In genomic region chr21:27466175-27466574, GRCh38 we compare ENCODE assay signal across 24 cellular contexts.
DNase-seq lines count a peak whose midpoint lies in the region; ATAC-seq, FAIRE-seq and TF ChIP-seq lines count a peak whose summit lies in the region.
"Had no signal": no experiment of that assay in that cellular context is flagged by ENCODE, and none has a peak within 500 bp of the region (broad histone marks: within the 10 kb centered on the region; RNA-seq: fewer than 3 reads in every experiment).

No MANE protein-coding gene starts in this region.

- FAIRE-seq in H1 (lab: Jason Lieb, UNC), result no peak
- FAIRE-seq: GM12891, HTR-8/SVneo had no signal

- TF ChIP-seq EP300 in H1 (IDR thresholded peaks at IDR 0.05; ENCODE audit: borderline replicate concordance in 1 of 2, low read depth in 2 of 2, low read length in 2 of 2), result no peak

- no peak overlapping the region for H2BK15ac ChIP-seq in H1 (ENCODE audit: low read length)

- H2AFZ ChIP-seq in GM23338, result 0 out of 2 replicates have a peak overlapping the region, but pooled peaks have one; percentile 16
- H2AFZ ChIP-seq in H1 (ENCODE audit: low read length), result 0 out of 2 replicates have a peak overlapping the region, but pooled peaks have one; percentile 42
- peak overlapping the region; percentile 50 for H2AFZ ChIP-seq in osteoblast (ENCODE audit: low read length)

- no peak overlapping the region for H3K4me3 Mint-ChIP-seq in GM23338
- H3K4me3 Mint-ChIP-seq in activated T-helper 1 cell treated with anti-CD3 and anti-CD28 coated beads, Interleukin-12 subunit alpha, Interleukin-12 subunit beta, Interleukin-2, Interleukin-4 antibody, amounts not matched to agents 30 ng/mL and 10 ng/mL and 1 ng/mL, durations not matched to agents 14 hours and 24 hours and 36 hours, result no peak overlapping the region
- H3K4me3 Mint-ChIP-seq: activated B cell treated with CpG ODN at 0.5 μM for 24 hours; stimulated activated naive CD8-positive, alpha-beta T cell treated with anti-CD3 and anti-CD28 coated beads, Interleukin-15, amount 100 ng/mL, for 72 hours had no signal

- no peaks in the 10 kb centered on the region for H4K20me1 ChIP-seq in GM23338 (replicated peaks; ENCODE audit: insufficient read depth)
- no peaks in the 10 kb centered on the region for H4K20me1 ChIP-seq in H1 (replicated peaks in 1 of 2; ENCODE audit: control insufficient read depth in 1 of 2, insufficient read depth in 2 of 2, low read length in 2 of 2)
- H4K20me1 ChIP-seq in osteoblast (ENCODE audit: insufficient read depth, low read length), result no peaks in the 10 kb centered on the region

- no peak overlapping the region for H3K4ac ChIP-seq in H1 (replicated peaks; ENCODE audit: insufficient read length, low read depth, low read length)

- intact Hi-C loops in psoas muscle (cut with DNase I), result no loop called here
- intact Hi-C loops in activated T-helper 1 cell treated with anti-CD3 and anti-CD28 coated beads, Interleukin-12 subunit alpha, Interleukin-12 subunit beta, Interleukin-2, Interleukin-4 antibody, amounts not matched to agents 30 ng/mL and 10 ng/mL and 1 ng/mL, durations not matched to agents 14 hours and 24 hours and 36 hours (cut with micrococcal nuclease), result no loop called here

- H3F3A ChIP-seq in GM23338 (replicated peaks; ENCODE audit: low read depth), result no peaks in the 10 kb centered on the region

- H3K79me1 ChIP-seq in H1 (ENCODE audit: low read depth, low read length), result no peaks in the 10 kb centered on the region

- H2AK5ac ChIP-seq in H1 (ENCODE audit: low read depth, low read length), result no peak overlapping the region

- H3K23ac ChIP-seq in H1 (ENCODE audit: insufficient read length), result no peak overlapping the region

- H3K27ac Mint-ChIP-seq in GM23338, result no peak overlapping the region
- no peak overlapping the region for H3K27ac Mint-ChIP-seq in activated T-helper 1 cell treated with anti-CD3 and anti-CD28 coated beads, Interleukin-12 subunit alpha, Interleukin-12 subunit beta, Interleukin-2, Interleukin-4 antibody, amounts not matched to agents 30 ng/mL and 10 ng/mL and 1 ng/mL, durations not matched to agents 14 hours and 24 hours and 36 hours
- H3K27ac Mint-ChIP-seq: activated B cell treated with CpG ODN at 0.5 μM for 24 hours; stimulated activated naive CD8-positive, alpha-beta T cell treated with anti-CD3 and anti-CD28 coated beads, Interleukin-15, amount 100 ng/mL, for 72 hours had no signal

- H2BK20ac ChIP-seq in H1 (ENCODE audit: low read length), result no peak overlapping the region

- POLR2A ChIA-PET in H1 (lab: Charles Lee; ENCODE audit: partially characterized antibody), result no interaction called here

- H3K14ac ChIP-seq in H1 (ENCODE audit: insufficient read length), result no peak overlapping the region

- H3K27me3 ChIP-seq in GM23338 (ENCODE audit: insufficient read depth) (no peaks in the 10 kb centered on the region), H1 (replicated peaks in 1 of 4; ENCODE audit: control insufficient read depth in 3 of 4, extremely low read depth in 1 of 4, insufficient read depth in 3 of 4, low read length in 3 of 4) (no peaks in the 10 kb centered on the region), osteoblast (ENCODE audit: insufficient read depth, low read length) (no peaks in the 10 kb centered on the region), psoas muscle (ENCODE audit: insufficient read depth in 3 of 3, low read length in 2 of 3) (no peaks in the 10 kb centered on the region)
- H3K27me3 ChIP-seq: heart right ventricle, Peyer's patch, spleen, transverse colon had no signal

- H3K23me2 ChIP-seq in H1 (ENCODE audit: low read depth, low read length), result no peaks in the 10 kb centered on the region

- no peak overlapping the region for H2BK120ac ChIP-seq in H1 (replicated peaks; ENCODE audit: low read depth, low read length)

- H3K9me3 Mint-ChIP-seq in GM23338, result no peaks in the 10 kb centered on the region
- H3K9me3 Mint-ChIP-seq in activated T-helper 1 cell treated with anti-CD3 and anti-CD28 coated beads, Interleukin-12 subunit alpha, Interleukin-12 subunit beta, Interleukin-2, Interleukin-4 antibody, amounts not matched to agents 30 ng/mL and 10 ng/mL and 1 ng/mL, durations not matched to agents 14 hours and 24 hours and 36 hours, result peaks cover 7% of the 10 kb centered on the region
- H3K9me3 Mint-ChIP-seq: stimulated activated naive CD8-positive, alpha-beta T cell treated with anti-CD3 and anti-CD28 coated beads, Interleukin-15, amount 100 ng/mL, for 72 hours had no signal

- no peaks in the 10 kb centered on the region for H3K79me2 ChIP-seq in GM23338 (replicated peaks; ENCODE audit: insufficient read depth)
- no peaks in the 10 kb centered on the region for H3K79me2 ChIP-seq in H1 (ENCODE audit: control insufficient read depth in 1 of 2, insufficient read depth in 2 of 2, low read length in 2 of 2)
- no peaks in the 10 kb centered on the region for H3K79me2 ChIP-seq in osteoblast (ENCODE audit: insufficient read depth, low read length)

- H3K4me1 ChIP-seq in GM23338 (ENCODE audit: insufficient read depth), result no peaks in the 10 kb centered on the region
- no peaks in the 10 kb centered on the region for H3K4me1 ChIP-seq in H1 (replicated peaks in 1 of 4; ENCODE audit: control insufficient read depth in 3 of 4, insufficient read depth in 4 of 4, low read length in 3 of 4)
- H3K4me1 ChIP-seq in osteoblast (ENCODE audit: insufficient read depth, low read length), result no peaks in the 10 kb centered on the region
- H3K4me1 ChIP-seq in psoas muscle, result no peaks in the 10 kb centered on the region
- H3K4me1 ChIP-seq: heart right ventricle, Peyer's patch, spleen, transverse colon had no signal

- TF ChIP-seq RAD21 in H1 (IDR thresholded peaks at IDR 0.05 in 1 of 2, conservative IDR thresholded peaks at IDR 0.05 in 1 of 2; ENCODE audit: low read depth in 2 of 2, low read length in 2 of 2), result peak; percentile 45 to 55

- H3K4me2 ChIP-seq in GM23338 (no peak overlapping the region), H1 (ENCODE audit: insufficient read depth in 1 of 2, low read depth in 2 of 2, low read length in 2 of 2) (no peak overlapping the region), osteoblast (ENCODE audit: insufficient read depth, low read length) (no peak overlapping the region)

- H3K18ac ChIP-seq in H1 (ENCODE audit: extremely low read depth, low read length), result no peak overlapping the region

- no peaks in the 10 kb centered on the region; the same call in 1 of the 2 replicates for H3K9me2 ChIP-seq in GM23338 (ENCODE audit: insufficient read depth)

- H3K27ac ChIP-seq in GM23338 (ENCODE audit: low read depth) (no peak overlapping the region), H1 (ENCODE audit: low read depth, low read length) (no peak overlapping the region), osteoblast (ENCODE audit: low read depth, low read length) (no peak overlapping the region), psoas muscle (no peak overlapping the region)
- H3K27ac ChIP-seq: heart right ventricle, Peyer's patch, SK-N-MC, spleen, transverse colon had no signal

- CTCF ChIA-PET in H1 (lab: Charles Lee; ENCODE audit: partially characterized antibody), result interaction anchor here (0.7 to 1.4 kb wide), 5 partner anchors 9 to 151 kb away, joined by 3 to 4 read pairs (median 3); no protein-coding TSS in a partner anchor

- H4K91ac ChIP-seq in H1 (replicated peaks; ENCODE audit: insufficient read length, low read length), result no peak overlapping the region

- H3K4me1 Mint-ChIP-seq in GM23338, result no peaks in the 10 kb centered on the region
- H3K4me1 Mint-ChIP-seq in activated T-helper 1 cell treated with anti-CD3 and anti-CD28 coated beads, Interleukin-12 subunit alpha, Interleukin-12 subunit beta, Interleukin-2, Interleukin-4 antibody, amounts not matched to agents 30 ng/mL and 10 ng/mL and 1 ng/mL, durations not matched to agents 14 hours and 24 hours and 36 hours (ENCODE audit: low read depth), result no peaks in the 10 kb centered on the region
- H3K4me1 Mint-ChIP-seq: activated B cell treated with CpG ODN at 0.5 μM for 24 hours; stimulated activated naive CD8-positive, alpha-beta T cell treated with anti-CD3 and anti-CD28 coated beads, Interleukin-15, amount 100 ng/mL, for 72 hours had no signal

- H3K27me3 Mint-ChIP-seq in GM23338 (ENCODE audit: insufficient read depth, low read depth, poor library complexity), result peaks cover 2% of the 10 kb centered on the region
- H3K27me3 Mint-ChIP-seq in activated T-helper 1 cell treated with anti-CD3 and anti-CD28 coated beads, Interleukin-12 subunit alpha, Interleukin-12 subunit beta, Interleukin-2, Interleukin-4 antibody, amounts not matched to agents 30 ng/mL and 10 ng/mL and 1 ng/mL, durations not matched to agents 14 hours and 24 hours and 36 hours (ENCODE audit: insufficient read depth), result no peaks in the 10 kb centered on the region
- H3K27me3 Mint-ChIP-seq: activated B cell treated with CpG ODN at 0.5 μM for 24 hours; stimulated activated naive CD8-positive, alpha-beta T cell treated with anti-CD3 and anti-CD28 coated beads, Interleukin-15, amount 100 ng/mL, for 72 hours had no signal

- H4K5ac ChIP-seq in H1 (ENCODE audit: insufficient read length, low read depth, low read length), result no peak overlapping the region

- H3K36me3 Mint-ChIP-seq in GM23338 (ENCODE audit: low read depth), result no peaks in the 10 kb centered on the region
- H3K36me3 Mint-ChIP-seq in activated T-helper 1 cell treated with anti-CD3 and anti-CD28 coated beads, Interleukin-12 subunit alpha, Interleukin-12 subunit beta, Interleukin-2, Interleukin-4 antibody, amounts not matched to agents 30 ng/mL and 10 ng/mL and 1 ng/mL, durations not matched to agents 14 hours and 24 hours and 36 hours (ENCODE audit: low read depth), result no peaks in the 10 kb centered on the region

- H2BK5ac ChIP-seq in H1 (ENCODE audit: low read depth, low read length), result no peak overlapping the region

- no peak overlapping the region for H3K4me3 ChIP-seq in GM23338
- H3K4me3 ChIP-seq in H1 (ENCODE audit: extremely low read depth in 1 of 4, insufficient read depth in 2 of 4, low read depth in 3 of 4, low read length in 4 of 4), result no peak overlapping the region
- H3K4me3 ChIP-seq in osteoblast (ENCODE audit: insufficient read depth, low read length), result no peak overlapping the region
- no peak overlapping the region for H3K4me3 ChIP-seq in psoas muscle
- H3K4me3 ChIP-seq: heart right ventricle, Peyer's patch, SK-N-MC, spleen, transverse colon had no signal

- peak overlapping the region in 1 of 4 experiments; percentile 34; a peak in 1 of 7 replicates for H3K9ac ChIP-seq in H1 (replicated peaks in 1 of 4; ENCODE audit: extremely low read depth in 1 of 4, low read depth in 3 of 4, low read length in 3 of 4)

- TF ChIP-seq POLR2A in H1 (IDR thresholded peaks at IDR 0.05; ENCODE audit: control extremely low read depth in 1 of 2, low read depth in 2 of 2, low read length in 2 of 2), result no peak

- DNase-seq in GM23338 (ENCODE audit: low spot score) (peak; percentile 60), M059J (ENCODE audit: low read depth) (peak; percentile 56), H1 (ENCODE audit: low read depth in 1 of 2, low spot score in 2 of 2) (no peak), osteoblast (ENCODE audit: insufficient read length, low spot score, missing footprints) (no peak), psoas muscle (no peak)
- DNase-seq in effector CD4-positive, alpha-beta T cell, result no peak
- DNase-seq in activated T-helper 1 cell treated with anti-CD3 and anti-CD28 coated beads, Interleukin-12 subunit alpha, Interleukin-12 subunit beta, Interleukin-2, Interleukin-4 antibody, amounts not matched to agents 30 ng/mL and 10 ng/mL and 1 ng/mL, durations not matched to agents 14 hours and 24 hours and 36 hours (ENCODE audit: low spot score), result no peak
- DNase-seq: activated B cell treated with CpG ODN at 0.5 μM for 24 hours; activated CD4-positive, alpha-beta T cell treated with anti-CD3 and anti-CD28 coated beads, Interleukin-2, amount 50 U/mL, for 48 hours; cerebellar nuclear complex; effector memory CD4-positive, alpha-beta T cell; heart right ventricle; Karpas-422; NCI-H146; NCI-H2171; NCI-H69; Peyer's patch; spleen; stimulated activated CD4-positive, alpha-beta T cell treated with anti-CD3 and anti-CD28 coated beads, Interleukin-4, amount 100 ng/mL, for 24 hours; stimulated activated naive CD8-positive, alpha-beta T cell treated with anti-CD3 and anti-CD28 coated beads, Interleukin-15, amount 100 ng/mL, for 72 hours; transverse colon had no signal

- peak; percentile 63 to 88 for TF ChIP-seq CTCF in GM23338 (conservative IDR thresholded peaks at IDR 0.05; ENCODE audit: low read depth in 2 of 2)
- peak in 2 of 3 experiments; percentile 18 to 51; a peak in 2 of 4 replicates for TF ChIP-seq CTCF in H1 (IDR thresholded peaks at IDR 0.05; ENCODE audit: control extremely low read depth in 1 of 3, insufficient read depth in 1 of 3, low read depth in 1 of 3, low read length in 3 of 3)
- TF ChIP-seq CTCF in osteoblast (IDR thresholded peaks at IDR 0.05; ENCODE audit: extremely low read depth, low read depth, low read length), result peak; percentile 16
- TF ChIP-seq CTCF in psoas muscle (IDR thresholded peaks at IDR 0.05), result no peak

- ATAC-seq in GM23338, result no peak
- ATAC-seq in psoas muscle, result no peak
- ATAC-seq: heart right ventricle; stimulated activated naive CD8-positive, alpha-beta T cell treated with anti-CD3 and anti-CD28 coated beads, Interleukin-15, amount 100 ng/mL, for 72 hours had no signal

- no peaks in the 10 kb centered on the region for H3K9me3 ChIP-seq in H1 (ENCODE audit: insufficient read depth in 2 of 2, low read depth in 1 of 2, low read length in 1 of 2)
- no peaks in the 10 kb centered on the region for H3K9me3 ChIP-seq in osteoblast (ENCODE audit: low read depth, low read length)
- no peaks in the 10 kb centered on the region for H3K9me3 ChIP-seq in psoas muscle
- H3K9me3 ChIP-seq: Peyer's patch, transverse colon had no signal

- H3K36me3 ChIP-seq in GM23338 (ENCODE audit: insufficient read depth) (no peaks in the 10 kb centered on the region), H1 (ENCODE audit: control insufficient read depth in 2 of 4, insufficient read depth in 4 of 4, low read length in 3 of 4) (no peaks in the 10 kb centered on the region), osteoblast (ENCODE audit: insufficient read depth, low read length) (no peaks in the 10 kb centered on the region), psoas muscle (ENCODE audit: insufficient read depth in 1 of 2, low read depth in 1 of 2) (no peaks in the 10 kb centered on the region)
- H3K36me3 ChIP-seq: heart right ventricle, Peyer's patch, spleen, transverse colon had no signal

- 45% methylated on average over 2 of the region's 2 CpGs; no CpG with 5 or more reads in 1 of the 2 experiments for WGBS in H1 (ENCODE audit: extremely low coverage in 1 of 2, insufficient coverage in 1 of 2, insufficient read length in 1 of 2, insufficient replicate concordance in 2 of 2, low coverage in 1 of 2, low lambda C conversion rate in 2 of 2, missing lambda C conversion rate in 1 of 2), 2 experiments
- 74 to 80% (median 75%) methylated on average over 2 of the region's 2 CpGs for WGBS in psoas muscle, 3 donors

- H3K56ac ChIP-seq in H1 (replicated peaks; ENCODE audit: insufficient read length, low read depth, low read length), result no peak overlapping the region

- H4K8ac ChIP-seq in H1 (ENCODE audit: extremely low read depth, insufficient read depth, low read length), result no peak overlapping the region

- no peak overlapping the region for H2BK12ac ChIP-seq in H1 (ENCODE audit: low read depth, low read length)

Comparison
In these comparisons a context has a peak if more than half of its experiments do, and no peak if none do; other contexts are left out.
1. DNase-seq: peak in GM23338 (single experiment) and M059J (single experiment); none in H1 (0 of 2), osteoblast (single experiment), effector CD4-positive, alpha-beta T cell (single experiment), psoas muscle (0 of 2) and activated T-helper 1 cell treated with anti-CD3 and anti-CD28 coated beads, Interleukin-12 subunit alpha, Interleukin-12 subunit beta, Interleukin-2, Interleukin-4 antibody, amounts not matched to agents 30 ng/mL and 10 ng/mL and 1 ng/mL, durations not matched to agents 14 hours and 24 hours and 36 hours (single experiment).
2. Peak in every context shown above with its lines, with median percentiles within 50 percentile points of each other: H2AFZ ChIP-seq.